Comparison of ENCODE assay signal across 13 cellular contexts in genomic region chr4:75655562-75655961, GRCh38. TPM values are rescaled to one million over a fixed set of nuclear protein-coding genes. Genes with fewer than 3 reads are reported as not detected.
A peak's percentile ranks its signal among the peaks of the same experiment; 100 is the strongest.
DNase-seq lines count a peak whose midpoint lies in the region; ATAC-seq and TF ChIP-seq lines count a peak whose summit lies in the region.
"Had no signal": no experiment of that assay in that cellular context is flagged by ENCODE, and none has a peak within 500 bp of the region (broad histone marks: within the 10 kb centered on the region; RNA-seq: fewer than 3 reads in every experiment).

No MANE protein-coding gene starts in this region.

- H3K4me1 ChIP-seq in KMS-11 (ENCODE audit: low read depth, poor library complexity, severe bottlenecking) (peaks cover 67% of the 10 kb centered on the region), right atrium auricular region (no peaks in the 10 kb centered on the region)
- H3K4me1 ChIP-seq: uterus had no signal

- H3K36me3 Mint-ChIP-seq in activated naive CD4-positive, alpha-beta T cell treated with anti-CD3 and anti-CD28 coated beads, Interleukin-2, amount 10 ng/mL, durations not matched to agents 7 days and 5 days = peaks cover 61% of the 10 kb centered on the region
- H3K36me3 Mint-ChIP-seq in activated naive CD8-positive, alpha-beta T cell treated with anti-CD3 and anti-CD28 coated beads for 36 hours = peaks cover 47% of the 10 kb centered on the region

- no peak for DNase-seq in activated naive CD4-positive, alpha-beta T cell treated with anti-CD3 and anti-CD28 coated beads, Interleukin-2, amount 10 ng/mL, durations not matched to agents 7 days and 5 days
- no peak for DNase-seq in activated naive CD4-positive, alpha-beta T cell treated with anti-CD3 and anti-CD28 coated beads, Interleukin-2, amount 50 U/mL, for 16 hours
- no peak for DNase-seq in activated naive CD8-positive, alpha-beta T cell treated with anti-CD3 and anti-CD28 coated beads for 36 hours
- DNase-seq in stimulated activated naive CD8-positive, alpha-beta T cell treated with anti-CD3 and anti-CD28 coated beads, Interleukin-15, amount 100 ng/mL, for 72 hours = no peak
- no peak for DNase-seq in stimulated activated CD8-positive, alpha-beta memory T cell treated with anti-CD3 and anti-CD28 coated beads, Interleukin-4, amount 100 ng/mL, for 48 hours
- DNase-seq in SIG-M5 (lab: John Stamatoyannopoulos, UW) (no peak), right atrium auricular region (ENCODE audit: low spot score) (no peak)
- DNase-seq: activated effector memory CD4-positive, alpha-beta T cell treated with Interleukin-2 at 50 U/mL for 16 hours; NCI-H187 treated with DMSO at 0.1 percent for 48 hours; psoas muscle; SJCRH30; uterus had no signal

- peak overlapping the region; percentile 1; the same call in 1 of the 2 replicates for H3K27ac ChIP-seq in KMS-11
- no peak overlapping the region for H3K27ac ChIP-seq in right atrium auricular region
- H3K27ac ChIP-seq: psoas muscle, SJCRH30, uterus had no signal

- CTCF ChIA-PET in activated naive CD4-positive, alpha-beta T cell treated with anti-CD3 and anti-CD28 coated beads, Interleukin-2, amount 10 ng/mL, durations not matched to agents 7 days and 5 days (lab: Charles Lee) = interaction anchor here (1.0 to 2.9 kb wide), 4 partner anchors 9 to 69 kb away, joined by 3 to 16 read pairs (median 6); partner anchors contain the start of genes G3BP2 and USO1

- peaks cover 27% of the 10 kb centered on the region; the same call in 1 of the 2 replicates for H3K36me3 ChIP-seq in KMS-11 (ENCODE audit: insufficient read depth)
- peaks cover 62% of the 10 kb centered on the region for H3K36me3 ChIP-seq in right atrium auricular region
- H3K36me3 ChIP-seq: uterus had no signal

- no peaks in the 10 kb centered on the region for H3K9me3 ChIP-seq in right atrium auricular region
- H3K9me3 ChIP-seq: psoas muscle, SJCRH30, uterus had no signal

- H3K4me3 ChIP-seq in KMS-11 (IDR thresholded peaks at IDR 0.05; ENCODE audit: insufficient read depth, low read depth, low read length) (no peak overlapping the region), right atrium auricular region (no peak overlapping the region)
- H3K4me3 ChIP-seq: psoas muscle, SJCRH30, uterus had no signal

- H4K20me1 ChIP-seq in KMS-11 (ENCODE audit: insufficient read depth) = peaks cover 11% of the 10 kb centered on the region; the same call in 1 of the 2 replicates

- H3K79me2 ChIP-seq in KMS-11 (ENCODE audit: insufficient read depth, low read depth) = peaks cover 92% of the 10 kb centered on the region

- peak; percentile 95 for ATAC-seq in stimulated activated naive CD8-positive, alpha-beta T cell treated with anti-CD3 and anti-CD28 coated beads, Interleukin-15, amount 100 ng/mL, for 72 hours
- ATAC-seq: psoas muscle had no signal

- H3K27me3 ChIP-seq in KMS-11 (ENCODE audit: insufficient read depth, low read depth) (no peaks in the 10 kb centered on the region), right atrium auricular region (no peaks in the 10 kb centered on the region)
- H3K27me3 ChIP-seq: SJCRH30, uterus had no signal

- H3K27ac Mint-ChIP-seq in activated naive CD4-positive, alpha-beta T cell treated with anti-CD3 and anti-CD28 coated beads, Interleukin-2, amount 10 ng/mL, durations not matched to agents 7 days and 5 days = peak overlapping the region; percentile 98
- peak overlapping the region; percentile 95 for H3K27ac Mint-ChIP-seq in activated naive CD8-positive, alpha-beta T cell treated with anti-CD3 and anti-CD28 coated beads for 36 hours
- peak overlapping the region; percentile 98 to 99 for H3K27ac Mint-ChIP-seq in stimulated activated naive CD8-positive, alpha-beta T cell treated with anti-CD3 and anti-CD28 coated beads, Interleukin-15, amount 100 ng/mL, for 72 hours

- H3K4me2 ChIP-seq in KMS-11 = peak overlapping the region; percentile 30; the same call in 1 of the 2 replicates

- no peak overlapping the region for H2AFZ ChIP-seq in KMS-11 (ENCODE audit: low read depth)

- no peak overlapping the region for H3K9ac ChIP-seq in KMS-11

- H3K27me3 Mint-ChIP-seq in activated naive CD4-positive, alpha-beta T cell treated with anti-CD3 and anti-CD28 coated beads, Interleukin-2, amount 10 ng/mL, durations not matched to agents 7 days and 5 days = no peaks in the 10 kb centered on the region
- no peaks in the 10 kb centered on the region for H3K27me3 Mint-ChIP-seq in activated naive CD8-positive, alpha-beta T cell treated with anti-CD3 and anti-CD28 coated beads for 36 hours
- H3K27me3 Mint-ChIP-seq in stimulated activated naive CD8-positive, alpha-beta T cell treated with anti-CD3 and anti-CD28 coated beads, Interleukin-15, amount 100 ng/mL, for 72 hours = no peaks in the 10 kb centered on the region

- no peaks in the 10 kb centered on the region for H3K9me3 Mint-ChIP-seq in activated naive CD4-positive, alpha-beta T cell treated with anti-CD3 and anti-CD28 coated beads, Interleukin-2, amount 10 ng/mL, durations not matched to agents 7 days and 5 days
- H3K9me3 Mint-ChIP-seq in activated naive CD8-positive, alpha-beta T cell treated with anti-CD3 and anti-CD28 coated beads for 36 hours = no peaks in the 10 kb centered on the region
- no peaks in the 10 kb centered on the region for H3K9me3 Mint-ChIP-seq in stimulated activated naive CD8-positive, alpha-beta T cell treated with anti-CD3 and anti-CD28 coated beads, Interleukin-15, amount 100 ng/mL, for 72 hours

- peak overlapping the region; percentile 34 for H3K4me3 Mint-ChIP-seq in activated naive CD4-positive, alpha-beta T cell treated with anti-CD3 and anti-CD28 coated beads, Interleukin-2, amount 10 ng/mL, durations not matched to agents 7 days and 5 days
- H3K4me3 Mint-ChIP-seq in activated naive CD8-positive, alpha-beta T cell treated with anti-CD3 and anti-CD28 coated beads for 36 hours = peak overlapping the region; percentile 50
- peak overlapping the region; percentile 50 to 88 for H3K4me3 Mint-ChIP-seq in stimulated activated naive CD8-positive, alpha-beta T cell treated with anti-CD3 and anti-CD28 coated beads, Interleukin-15, amount 100 ng/mL, for 72 hours

- H3K4me1 Mint-ChIP-seq in activated naive CD4-positive, alpha-beta T cell treated with anti-CD3 and anti-CD28 coated beads, Interleukin-2, amount 10 ng/mL, durations not matched to agents 7 days and 5 days = peaks cover 79% of the 10 kb centered on the region
- peaks cover 72% of the 10 kb centered on the region for H3K4me1 Mint-ChIP-seq in activated naive CD8-positive, alpha-beta T cell treated with anti-CD3 and anti-CD28 coated beads for 36 hours
- peaks cover 73% of the 10 kb centered on the region for H3K4me1 Mint-ChIP-seq in stimulated activated naive CD8-positive, alpha-beta T cell treated with anti-CD3 and anti-CD28 coated beads, Interleukin-15, amount 100 ng/mL, for 72 hours

- no peak for TF ChIP-seq CTCF in KMS-11 (conservative IDR thresholded peaks at IDR 0.05; ENCODE audit: low read depth, low read length)
- TF ChIP-seq CTCF in right atrium auricular region (IDR thresholded peaks at IDR 0.05) = no peak

RNA-seq across cellular contexts. Expression of gene G3BP2, which starts 17.6 kb away (rescaled TPM):
- total RNA-seq in activated naive CD8-positive, alpha-beta T cell treated with anti-CD3 and anti-CD28 coated beads for 36 hours = 100 to 1,000 TPM; 249 to 251 TPM
- 10 to 100 TPM; 59.5 to 65.4 TPM for total RNA-seq in right atrium auricular region

RNA-seq across cellular contexts. Expression of gene CDKL2, which starts 25.2 kb away (rescaled TPM):
- total RNA-seq in activated naive CD8-positive, alpha-beta T cell treated with anti-CD3 and anti-CD28 coated beads for 36 hours = under 1 TPM; 0.60 to 0.84 TPM
- 1 to 10 TPM in 1 of 2 donors, under 1 TPM in 1; 0.51 to 1.2 TPM for total RNA-seq in right atrium auricular region
